1 cellular context compared by ENCODE assay signal in genomic region chr17:58364270-58364942, GRCh38.
A peak's percentile ranks its signal among the peaks of the same experiment; 100 is the strongest.
TF ChIP-seq lines count a peak whose summit lies in the region.

No MANE protein-coding gene starts in this region.

TF ChIP-seq in HepG2, 621 proteins besides CTCF, POLR2A, EP300 and RAD21 (continued from another document and continues in another):
- TF ChIP-seq ZNF646 (CRISPR knock-in tag; IDR thresholded peaks at IDR 0.05): peak; percentile 52; the same call in 1 of the 2 replicates
- peak; percentile 75 for TF ChIP-seq ARNT2 (CRISPR knock-in tag; IDR thresholded peaks at IDR 0.05; ENCODE audit: low read depth)
- no peak for TF ChIP-seq ZNF775 (CRISPR knock-in tag; IDR thresholded peaks at IDR 0.05; ENCODE audit: borderline replicate concordance)
- TF ChIP-seq RXRB (CRISPR knock-in tag; IDR thresholded peaks at IDR 0.05; ENCODE audit: borderline replicate concordance): peak; percentile 56
- no peak for TF ChIP-seq EHMT2 (IDR thresholded peaks at IDR 0.05; ENCODE audit: borderline replicate concordance, low read depth, low read length)
- TF ChIP-seq ZXDC (CRISPR knock-in tag; IDR thresholded peaks at IDR 0.05): peak; percentile 69; the same call in 1 of the 2 replicates
- TF ChIP-seq ZNF543 (CRISPR knock-in tag; IDR thresholded peaks at IDR 0.05): 0 out of 2 replicates have a peak, but pooled peaks have one; percentile 45
- TF ChIP-seq NFRKB (IDR thresholded peaks at IDR 0.05): no peak
- no peak for TF ChIP-seq ZNF816 (CRISPR knock-in tag; IDR thresholded peaks at IDR 0.05; ENCODE audit: borderline replicate concordance)
- no peak for TF ChIP-seq ZNF460 (CRISPR knock-in tag; IDR thresholded peaks at IDR 0.05; ENCODE audit: borderline replicate concordance)
- no peak for TF ChIP-seq BRD4 (CRISPR knock-in tag; IDR thresholded peaks at IDR 0.05)
- TF ChIP-seq ZBTB2 (CRISPR knock-in tag; IDR thresholded peaks at IDR 0.05; ENCODE audit: low read depth): no peak
- no peak; the same call in 1 of the 2 replicates for TF ChIP-seq AKAP8 (CRISPR knock-in tag; IDR thresholded peaks at IDR 0.05)
- TF ChIP-seq MIXL1 (CRISPR knock-in tag; IDR thresholded peaks at IDR 0.05): no peak
- no peak for TF ChIP-seq SCMH1 (CRISPR knock-in tag; IDR thresholded peaks at IDR 0.05; ENCODE audit: borderline replicate concordance)
- peak; percentile 60 for TF ChIP-seq BCL6 (CRISPR knock-in tag; IDR thresholded peaks at IDR 0.05)
- no peak for TF ChIP-seq ZNF382 (CRISPR knock-in tag; IDR thresholded peaks at IDR 0.05; ENCODE audit: borderline replicate concordance)
- TF ChIP-seq FOXA3 (CRISPR knock-in tag; IDR thresholded peaks at IDR 0.05): peak; percentile 55; the same call in 1 of the 2 replicates
- TF ChIP-seq SNAI1 (CRISPR knock-in tag; IDR thresholded peaks at IDR 0.05; ENCODE audit: borderline replicate concordance): no peak
- TF ChIP-seq ZNF17 (CRISPR knock-in tag; IDR thresholded peaks at IDR 0.05): no peak
- TF ChIP-seq SP2 (CRISPR knock-in tag; IDR thresholded peaks at IDR 0.05): no peak
- TF ChIP-seq ZNF234 (CRISPR knock-in tag; conservative IDR thresholded peaks at IDR 0.05): no peak
- TF ChIP-seq NFE2L1 (CRISPR knock-in tag; IDR thresholded peaks at IDR 0.05; ENCODE audit: borderline replicate concordance): no peak
- TF ChIP-seq ZBTB46 (CRISPR knock-in tag; IDR thresholded peaks at IDR 0.05; ENCODE audit: borderline replicate concordance): no peak
- no peak for TF ChIP-seq ZSCAN12 (CRISPR knock-in tag; IDR thresholded peaks at IDR 0.05)
- no peak for TF ChIP-seq PHF5A (CRISPR knock-in tag; IDR thresholded peaks at IDR 0.05; ENCODE audit: low read depth, unreplicated experiment)
- TF ChIP-seq HOXA3 (CRISPR knock-in tag; IDR thresholded peaks at IDR 0.05): peak; percentile 56; the same call in 1 of the 2 replicates
- no peak for TF ChIP-seq ARNTL (CRISPR knock-in tag; IDR thresholded peaks at IDR 0.05)
- no peak for TF ChIP-seq MLLT10 (CRISPR knock-in tag; IDR thresholded peaks at IDR 0.05)
- TF ChIP-seq RBAK (CRISPR knock-in tag; IDR thresholded peaks at IDR 0.05): no peak
- peak; percentile 86 for TF ChIP-seq HNF4A (CRISPR knock-in tag; IDR thresholded peaks at IDR 0.05)
- 0 out of 2 replicates have a peak, but pooled peaks have one; percentile 39 for TF ChIP-seq GATAD1 (CRISPR knock-in tag; IDR thresholded peaks at IDR 0.05)
- peak; percentile 93 for TF ChIP-seq CSRNP1 (CRISPR knock-in tag; IDR thresholded peaks at IDR 0.05)
- no peak for TF ChIP-seq PHB2 (IDR thresholded peaks at IDR 0.05; ENCODE audit: partially characterized antibody)
- no peak for TF ChIP-seq ATF5 (CRISPR knock-in tag; IDR thresholded peaks at IDR 0.05; ENCODE audit: low read depth)
- TF ChIP-seq ATF1 (CRISPR knock-in tag; IDR thresholded peaks at IDR 0.05): no peak
- TF ChIP-seq ATF3 (CRISPR knock-in tag; IDR thresholded peaks at IDR 0.05): no peak
- no peak for TF ChIP-seq ZNF607 (CRISPR knock-in tag; IDR thresholded peaks at IDR 0.05; ENCODE audit: borderline replicate concordance)
- TF ChIP-seq DPF2 (CRISPR knock-in tag; IDR thresholded peaks at IDR 0.05; ENCODE audit: borderline replicate concordance, low read depth): no peak; the same call in 1 of the 2 replicates
- peak; percentile 91; the same call in 1 of the 2 replicates for TF ChIP-seq THYN1 (CRISPR knock-in tag; IDR thresholded peaks at IDR 0.05; ENCODE audit: borderline replicate concordance, low read depth)
- peak; percentile 73 for TF ChIP-seq ZNF598 (CRISPR knock-in tag; IDR thresholded peaks at IDR 0.05; ENCODE audit: borderline replicate concordance)
- TF ChIP-seq KLF9 (CRISPR knock-in tag; IDR thresholded peaks at IDR 0.05; ENCODE audit: low read depth): no peak
- peak; percentile 41; the same call in 1 of the 2 replicates for TF ChIP-seq ETV5 (CRISPR knock-in tag; IDR thresholded peaks at IDR 0.05; ENCODE audit: borderline replicate concordance)
- peak; percentile 58; the same call in 1 of the 2 replicates for TF ChIP-seq SIX4 (CRISPR knock-in tag; IDR thresholded peaks at IDR 0.05)
- TF ChIP-seq ZMYM4 (CRISPR knock-in tag; IDR thresholded peaks at IDR 0.05): peak; percentile 61; the same call in 1 of the 2 replicates
- peak; percentile 67 for TF ChIP-seq IKZF4 (CRISPR knock-in tag; IDR thresholded peaks at IDR 0.05; ENCODE audit: borderline replicate concordance, low read depth, not compliant biosample characterization)
- TF ChIP-seq TCF12 (IDR thresholded peaks at IDR 0.05): no peak
- no peak for TF ChIP-seq TCF12 (CRISPR knock-in tag; IDR thresholded peaks at IDR 0.05)
- 0 out of 2 replicates have a peak, but pooled peaks have one; percentile 26 for TF ChIP-seq BCL3 (CRISPR knock-in tag; IDR thresholded peaks at IDR 0.05)
- TF ChIP-seq TBL1XR1 (IDR thresholded peaks at IDR 0.05; ENCODE audit: borderline replicate concordance, low read length, partially characterized antibody): no peak
- no peak for TF ChIP-seq ZNF34 (CRISPR knock-in tag; IDR thresholded peaks at IDR 0.05; ENCODE audit: borderline replicate concordance)
- no peak for TF ChIP-seq SNRNP70 (IDR thresholded peaks at IDR 0.05; ENCODE audit: low read depth, low read length)
- no peak for TF ChIP-seq ZFP37 (CRISPR knock-in tag; IDR thresholded peaks at IDR 0.05; ENCODE audit: borderline replicate concordance)
- no peak for TF ChIP-seq XBP1 (CRISPR knock-in tag; IDR thresholded peaks at IDR 0.05)
- no peak for TF ChIP-seq ZNF326 (CRISPR knock-in tag; IDR thresholded peaks at IDR 0.05; ENCODE audit: borderline replicate concordance)
- no peak for TF ChIP-seq THAP11 (CRISPR knock-in tag; IDR thresholded peaks at IDR 0.05)
- peak; percentile 93 for TF ChIP-seq HNF4G (IDR thresholded peaks at IDR 0.05; ENCODE audit: borderline replicate concordance, low read depth, low read length)
- TF ChIP-seq HNF4G (CRISPR knock-in tag; IDR thresholded peaks at IDR 0.05; ENCODE audit: borderline replicate concordance, low read depth): peak; percentile 42; the same call in 1 of the 2 replicates
- no peak for TF ChIP-seq ZSCAN20 (CRISPR knock-in tag; IDR thresholded peaks at IDR 0.05; ENCODE audit: borderline replicate concordance)
